In genomic region chr17:79045830-79046500, GRCh38 we compare ENCODE assay signal across 8 cellular contexts. TPM values are rescaled to one million over a fixed set of nuclear protein-coding genes. Genes with fewer than 3 reads are reported as not detected.
A peak's percentile ranks its signal among the peaks of the same experiment; 100 is the strongest.
DNase-seq lines count a peak whose midpoint lies in the region; ATAC-seq and TF ChIP-seq lines count a peak whose summit lies in the region.

No MANE protein-coding gene starts in this region.

- DNase-seq in COLO668 (lab: John Stamatoyannopoulos, UW; ENCODE audit: unreplicated experiment) (peak; percentile 41), HuH-7 (ENCODE audit: low spot score) (peak; percentile 85), PC-3 (peak; percentile 83), activated T-helper 1 cell treated with Interleukin-2 at 50 U/mL for 16 hours (ENCODE audit: low read depth) (peak; percentile 40), fibroblast of peridontal ligament (ENCODE audit: extremely low read depth) (peak; percentile 73), neural progenitor cell (ENCODE audit: low spot score) (peak; percentile 82), testis (peak; percentile 82)

- no peaks in the 10 kb centered on the region for H3K36me3 Mint-ChIP-seq in neural progenitor cell

- CTCF ChIA-PET in PC-3 (lab: Charles Lee), result interaction anchor here (0.5 to 1.7 kb wide), 10 partner anchors 10 to 349 kb away, joined by 3 to 22 read pairs (median 4); partner anchors contain the start of gene LGALS3BP

- H3K36me3 ChIP-seq in PC-3 (ENCODE audit: low read depth, low read length) (no peaks in the 10 kb centered on the region), neural progenitor cell (no peaks in the 10 kb centered on the region), testis (ENCODE audit: low read depth, missing control alignments) (no peaks in the 10 kb centered on the region)

- no peaks in the 10 kb centered on the region for H3K9me2 ChIP-seq in PC-3 (replicated peaks; ENCODE audit: low read length)

- H4K20me1 ChIP-seq in PC-3 (ENCODE audit: low read length) (no peaks in the 10 kb centered on the region), neural progenitor cell (ENCODE audit: low read depth) (peaks cover 10% of the 10 kb centered on the region)

- no peak for TF ChIP-seq POLR2A in testis (IDR thresholded peaks at IDR 0.05)

- H3K4me3 ChIP-seq in PC-3 (ENCODE audit: low read length) (no peak overlapping the region), neural progenitor cell (no peak overlapping the region), testis (no peak overlapping the region)

- H3K4me1 ChIP-seq in PC-3 (ENCODE audit: insufficient read depth, low read length) (peaks cover 5% of the 10 kb centered on the region; the same call in 1 of the 2 replicates), neural progenitor cell (peaks cover 18% of the 10 kb centered on the region), testis (peaks cover 8% of the 10 kb centered on the region)

- H3K4me3 Mint-ChIP-seq in neural progenitor cell, result peak overlapping the region; percentile 38

- no peaks in the 10 kb centered on the region for H3K79me2 ChIP-seq in PC-3 (ENCODE audit: low read length)
- H3K79me2 ChIP-seq in neural progenitor cell (ENCODE audit: low read depth), result no peaks in the 10 kb centered on the region

- TF ChIP-seq CTCF in PC-3 (conservative IDR thresholded peaks at IDR 0.05; ENCODE audit: low read depth, low read length), result peak; percentile 97
- peak; percentile 86 for TF ChIP-seq CTCF in neural progenitor cell (IDR thresholded peaks at IDR 0.05)
- TF ChIP-seq CTCF in testis (IDR thresholded peaks at IDR 0.05), result peak; percentile 74 to 92 (median 87)

- POLR2A ChIA-PET in PC-3 (lab: Charles Lee; ENCODE audit: unreplicated experiment), result no interaction called here

- H2AFZ ChIP-seq in PC-3 (ENCODE audit: low read length), result 0 out of 2 replicates have a peak overlapping the region, but pooled peaks have one; percentile 4
- no peak overlapping the region for H2AFZ ChIP-seq in neural progenitor cell (replicated peaks)

- H3K27ac Mint-ChIP-seq in neural progenitor cell, result peak overlapping the region; percentile 51

- H3K9me3 ChIP-seq in PC-3 (ENCODE audit: low read length), result no peaks in the 10 kb centered on the region
- no peaks in the 10 kb centered on the region for H3K9me3 ChIP-seq in neural progenitor cell (ENCODE audit: low read depth)
- no peaks in the 10 kb centered on the region for H3K9me3 ChIP-seq in testis

- intact Hi-C loops in PC-3 (cut with micrococcal nuclease) (loop anchor here (1.0 kb wide), 2 partner anchors 27 to 36 kb away; no protein-coding TSS in a partner anchor), testis (cut with DNase I; ENCODE audit: low total_unique reads) (no loop called here)

- H3K9ac ChIP-seq in PC-3 (ENCODE audit: low read length) (no peak overlapping the region), neural progenitor cell (no peak overlapping the region)

- H3K27me3 ChIP-seq in PC-3 (ENCODE audit: low read length) (no peaks in the 10 kb centered on the region), neural progenitor cell (peaks cover 27% of the 10 kb centered on the region), testis (no peaks in the 10 kb centered on the region)

- peaks cover 18% of the 10 kb centered on the region for H3K4me1 Mint-ChIP-seq in neural progenitor cell

- ATAC-seq in PC-3, result peak; percentile 70
- no peak for ATAC-seq in HG03135 (IDR thresholded peaks at IDR 0.05; ENCODE audit: unreplicated experiment)

- H3K9me3 Mint-ChIP-seq in neural progenitor cell, result peaks cover 5% of the 10 kb centered on the region

- no TSS peak for BruUV-seq in PC-3 (replicated peaks; lab: Mats Ljungman, UMichigan)

- H3F3A ChIP-seq in PC-3 (ENCODE audit: low read length, unreplicated experiment) (no peaks in the 10 kb centered on the region), neural progenitor cell (ENCODE audit: low read depth) (peaks cover 25% of the 10 kb centered on the region)

- H3K27me3 Mint-ChIP-seq in neural progenitor cell (ENCODE audit: insufficient read depth, low read depth), result peaks cover 20% of the 10 kb centered on the region

- 40 to 51% methylated on average over 22 of the region's 22 CpGs for WGBS in testis, 2 donors

- H3K4me2 ChIP-seq in PC-3 (ENCODE audit: low read length) (no peak overlapping the region), neural progenitor cell (no peak overlapping the region)

- H3K27ac ChIP-seq in PC-3 (ENCODE audit: low read length), result no peak overlapping the region
- no peak overlapping the region for H3K27ac ChIP-seq in neural progenitor cell
- peak overlapping the region in 1 of 2 donors; percentile 31 for H3K27ac ChIP-seq in testis

RNA-seq across cellular contexts. Expression of gene C1QTNF1, which starts 22.0 kb away (rescaled TPM):
- total RNA-seq in PC-3 (2014; rRNA removed) (18.6 and 21.0 TPM in 2 replicates), neural progenitor cell (ENCODE audit: low replicate concordance) (1.4 and 2.6 TPM in 2 replicates), testis (1 to 10 TPM; 9.1 to 9.8 TPM)
- polyA plus RNA-seq in testis (ENCODE audit: insufficient read depth, low read depth, low replicate concordance), result 22.5 TPM

RNA-seq across cellular contexts. Expression of gene ENGASE, which starts 28.7 kb away (rescaled TPM):
- total RNA-seq in PC-3 (2014; rRNA removed), result 34.5 and 58.1 TPM in 2 replicates
- total RNA-seq in neural progenitor cell (ENCODE audit: low replicate concordance), result 11.7 and 29.4 TPM in 2 replicates
- total RNA-seq in testis, result 10 to 100 TPM; 34.9 to 48.5 TPM
- 20.3 TPM for polyA plus RNA-seq in testis (ENCODE audit: insufficient read depth, low read depth, low replicate concordance)

RNA-seq across cellular contexts. Expression of gene CANT1, which starts 36.4 kb away (rescaled TPM):
- total RNA-seq in PC-3 (2014; rRNA removed), result 191 and 220 TPM in 2 replicates
- total RNA-seq in neural progenitor cell (ENCODE audit: low replicate concordance), result 24.3 and 61.3 TPM in 2 replicates
- total RNA-seq in testis, result 10 to 100 TPM; 60.6 to 64.1 TPM
- polyA plus RNA-seq in testis (ENCODE audit: insufficient read depth, low read depth, low replicate concordance), result 80.5 TPM
